ENCODE assay signal across 25 cellular contexts in the genomic region with DNA sequence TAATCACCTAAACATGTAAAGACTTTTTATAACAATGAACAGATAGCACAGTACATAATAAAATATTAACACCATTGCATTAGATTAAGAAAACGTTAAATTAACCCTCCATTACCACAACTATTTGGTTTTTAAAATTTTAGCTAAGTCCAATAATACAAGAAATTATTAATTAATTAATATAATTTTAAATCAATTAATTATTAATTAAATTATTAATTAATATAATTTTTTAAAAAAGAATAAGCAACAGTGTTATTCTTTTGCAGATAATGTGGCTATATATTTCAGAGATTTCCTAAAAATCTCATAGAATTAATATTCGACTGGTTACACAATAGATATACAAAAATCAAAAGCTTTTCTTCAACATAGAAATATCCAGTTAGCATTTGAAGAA.
"Had no signal": no experiment of that assay in that cellular context is flagged by ENCODE, and none has a peak within 500 bp of the region (broad histone marks: within the 10 kb centered on the region; RNA-seq: fewer than 3 reads in every experiment).

No MANE protein-coding gene starts in this region.

- ATAC-seq: natural killer cell; right lobe of liver; stimulated activated naive B cell treated with anti-CD40 and anti-IgM and Interleukin-4, amounts not matched to agents 10 μg/mL and 1 μg/mL and 100 μg/mL, for 72 hours; stimulated activated naive CD8-positive, alpha-beta T cell treated with anti-CD3 and anti-CD28 coated beads, Interleukin-15, Interleukin-2, amounts not matched to agents 100 U/mL and 50 U/mL, for 24 hours had no signal

- H3K4me3 ChIP-seq: left ventricle myocardium inferior, lung, neural progenitor cell, right atrium auricular region, right lobe of liver, stomach, thyroid gland, transverse colon, upper lobe of left lung, vagina had no signal

- H3K4me1 ChIP-seq: left ventricle myocardium inferior, neural progenitor cell, right atrium auricular region, right lobe of liver, stomach, testis, thyroid gland, transverse colon, upper lobe of left lung, vagina had no signal

- H3K9me3 ChIP-seq: left ventricle myocardium inferior, neutrophil, right atrium auricular region, right lobe of liver, stomach, testis, thyroid gland, transverse colon, upper lobe of left lung, vagina had no signal

- H3K9me3 Mint-ChIP-seq: mesothelial cell of epicardium; natural killer cell; nephron progenitor cell; neural progenitor cell; stimulated activated naive B cell treated with anti-CD40 and anti-IgM and Interleukin-4, amounts not matched to agents 10 μg/mL and 1 μg/mL and 100 μg/mL, for 72 hours had no signal

- H3K36me3 Mint-ChIP-seq: mesothelial cell of epicardium; naive B cell; natural killer cell; neural progenitor cell; stimulated activated naive B cell treated with anti-CD40 and anti-IgM and Interleukin-4, amounts not matched to agents 10 μg/mL and 1 μg/mL and 100 μg/mL, for 72 hours had no signal

- H3K27ac ChIP-seq: left ventricle myocardium inferior, neural progenitor cell, neutrophil, right atrium auricular region, right lobe of liver, stomach, testis, thyroid gland, transverse colon, upper lobe of left lung, vagina had no signal

- H3K4me1 Mint-ChIP-seq: mesothelial cell of epicardium; naive B cell; natural killer cell; nephron progenitor cell; neural progenitor cell; stimulated activated naive B cell treated with anti-CD40 and anti-IgM and Interleukin-4, amounts not matched to agents 10 μg/mL and 1 μg/mL and 100 μg/mL, for 72 hours had no signal

- H3K4me3 Mint-ChIP-seq: mesothelial cell of epicardium; naive B cell; natural killer cell; nephron progenitor cell; neural progenitor cell; stimulated activated naive B cell treated with anti-CD40 and anti-IgM and Interleukin-4, amounts not matched to agents 10 μg/mL and 1 μg/mL and 100 μg/mL, for 72 hours had no signal

- H3K27me3 Mint-ChIP-seq: progenitor cell of endocrine pancreas had no signal

- H3K36me3 ChIP-seq: left ventricle myocardium inferior, neural progenitor cell, neutrophil, right atrium auricular region, right lobe of liver, stomach, thyroid gland, transverse colon, upper lobe of left lung, vagina had no signal

- DNase-seq: left ventricle myocardium inferior; mesendoderm; naive B cell; natural killer cell; nephron progenitor cell; occipital lobe; right lobe of liver; stimulated activated CD4-positive, alpha-beta T cell treated with anti-CD3 and anti-CD28 coated beads, Interleukin-12 subunit alpha, Interleukin-12 subunit beta, amount 100 ng/mL, for 4 hours; stimulated activated CD4-positive, alpha-beta T cell treated with anti-CD3 and anti-CD28 coated beads, Interleukin-15, amount 100 ng/mL, for 24 hours; stimulated activated CD4-positive, alpha-beta T cell treated with anti-CD3 and anti-CD28 coated beads, Interleukin-2, amount 100 ng/mL, for 24 hours; stimulated activated CD4-positive, alpha-beta T cell treated with anti-CD3 and anti-CD28 coated beads, Interleukin-4, amount 100 ng/mL, for 1 hour; stimulated activated naive B cell treated with anti-CD40 and anti-IgM and Interleukin-4, amounts not matched to agents 10 μg/mL and 1 μg/mL and 100 μg/mL, for 72 hours; stimulated activated naive CD8-positive, alpha-beta T cell treated with anti-CD3 and anti-CD28 coated beads, Interleukin-15, Interleukin-2, amounts not matched to agents 100 U/mL and 50 U/mL, for 24 hours; stomach; testis; thyroid gland; transverse colon had no signal

- H3K27ac Mint-ChIP-seq: mesothelial cell of epicardium; naive B cell; natural killer cell; nephron progenitor cell; neural progenitor cell; progenitor cell of endocrine pancreas; stimulated activated naive B cell treated with anti-CD40 and anti-IgM and Interleukin-4, amounts not matched to agents 10 μg/mL and 1 μg/mL and 100 μg/mL, for 72 hours had no signal

- H3K27me3 ChIP-seq: neural progenitor cell, neutrophil, right atrium auricular region, right lobe of liver, stomach, testis, thyroid gland, transverse colon, upper lobe of left lung, vagina had no signal
